Comparison of ENCODE assay signal across 1 cellular context in genomic region chr17:19386974-19387920, GRCh38.
TF ChIP-seq lines count a peak whose summit lies in the region.

Gene MFAP4 (minus strand): TSS chr17:19387190. CDS start chr17:19387155, 35 bp downstream.

TF ChIP-seq in liver, 16 proteins besides CTCF, POLR2A, EP300 and RAD21 (continued from another document):
- TF ChIP-seq MAX (IDR thresholded peaks at IDR 0.05) = no peak
- no peak for TF ChIP-seq HNF4A (conservative IDR thresholded peaks at IDR 0.05)
- TF ChIP-seq GABPA (IDR thresholded peaks at IDR 0.05 in 1 of 2, conservative IDR thresholded peaks at IDR 0.05 in 1 of 2) = no peak
- TF ChIP-seq EGR1 (IDR thresholded peaks at IDR 0.05; ENCODE audit: low read depth in 2 of 2) = no peak
- TF ChIP-seq FOXA1 (IDR thresholded peaks at IDR 0.05) = no peak
- TF ChIP-seq RXRA (IDR thresholded peaks at IDR 0.05) = no peak
- TF ChIP-seq YY1 (IDR thresholded peaks at IDR 0.05) = no peak
- TF ChIP-seq NR2F2 (IDR thresholded peaks at IDR 0.05) = no peak
